3 cellular contexts compared by ENCODE assay signal in the genomic region with DNA sequence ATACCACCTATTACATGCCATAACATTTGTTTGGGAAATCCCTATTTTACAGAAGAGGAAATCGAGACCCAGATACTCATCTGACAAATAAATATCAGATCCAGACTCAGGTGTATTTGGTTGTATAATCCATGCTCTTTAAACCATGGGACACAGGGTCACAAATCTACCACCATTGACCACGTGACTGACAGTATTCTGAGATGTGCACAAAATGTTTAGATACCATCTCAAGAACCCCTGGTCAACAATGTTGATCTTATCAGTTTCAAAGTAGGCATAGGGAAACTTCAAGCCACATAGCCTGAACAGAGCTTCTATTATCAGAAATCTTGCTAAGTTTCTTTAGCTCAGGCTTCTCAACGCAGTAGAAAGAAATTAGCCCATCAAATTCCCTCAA.
TF ChIP-seq lines count a peak whose summit lies in the region.

No MANE protein-coding gene starts in this region.

TF ChIP-seq in HepG2, 621 proteins besides CTCF, POLR2A, EP300 and RAD21:
- TF ChIP-seq ZBTB26 (CRISPR knock-in tag; IDR thresholded peaks at IDR 0.05; ENCODE audit: borderline replicate concordance) (no peak), RAD51 (IDR thresholded peaks at IDR 0.05; ENCODE audit: borderline replicate concordance) (peak; percentile 33; the same call in 1 of the 2 replicates)

TF ChIP-seq in K562, 482 proteins besides CTCF, POLR2A, EP300 and RAD21:
- TF ChIP-seq TFE3 (CRISPR knock-in tag; IDR thresholded peaks at IDR 0.05), result peak; percentile 82
- TF ChIP-seq RAD51 (IDR thresholded peaks at IDR 0.05; ENCODE audit: borderline replicate concordance, low read depth), result 0 out of 2 replicates have a peak, but pooled peaks have one; percentile 33
- TF ChIP-seq ZSCAN29 (IDR thresholded peaks at IDR 0.05), result no peak

TF ChIP-seq in liver, 16 proteins besides CTCF, POLR2A, EP300 and RAD21:
- TF ChIP-seq EGR1 (IDR thresholded peaks at IDR 0.05; ENCODE audit: low read depth in 2 of 2), result no peak
- TF ChIP-seq HNF4A (conservative IDR thresholded peaks at IDR 0.05), result peak; percentile 56 to 68
TF ChIP-seq in liver: peak in this region for 1.
